Comparison of ENCODE assay signal across 1 cellular context in genomic region chr1:234399515-234399914, GRCh38.
TF ChIP-seq lines count a peak whose summit lies in the region.

No MANE protein-coding gene starts in this region.

TF ChIP-seq in GM12878, 131 proteins besides CTCF, POLR2A, EP300 and RAD21:
- TF ChIP-seq BACH1 (IDR thresholded peaks at IDR 0.05; ENCODE audit: borderline replicate concordance) (0 out of 2 replicates have a peak, but pooled peaks have one; percentile 4), MLLT1 (IDR thresholded peaks at IDR 0.05) (peak; percentile 84)
TF ChIP-seq in GM12878: peak in this region for 2; not testable (repeated sequence) for 129.
